ENCODE assay signal across 32 cellular contexts in the genomic region with DNA sequence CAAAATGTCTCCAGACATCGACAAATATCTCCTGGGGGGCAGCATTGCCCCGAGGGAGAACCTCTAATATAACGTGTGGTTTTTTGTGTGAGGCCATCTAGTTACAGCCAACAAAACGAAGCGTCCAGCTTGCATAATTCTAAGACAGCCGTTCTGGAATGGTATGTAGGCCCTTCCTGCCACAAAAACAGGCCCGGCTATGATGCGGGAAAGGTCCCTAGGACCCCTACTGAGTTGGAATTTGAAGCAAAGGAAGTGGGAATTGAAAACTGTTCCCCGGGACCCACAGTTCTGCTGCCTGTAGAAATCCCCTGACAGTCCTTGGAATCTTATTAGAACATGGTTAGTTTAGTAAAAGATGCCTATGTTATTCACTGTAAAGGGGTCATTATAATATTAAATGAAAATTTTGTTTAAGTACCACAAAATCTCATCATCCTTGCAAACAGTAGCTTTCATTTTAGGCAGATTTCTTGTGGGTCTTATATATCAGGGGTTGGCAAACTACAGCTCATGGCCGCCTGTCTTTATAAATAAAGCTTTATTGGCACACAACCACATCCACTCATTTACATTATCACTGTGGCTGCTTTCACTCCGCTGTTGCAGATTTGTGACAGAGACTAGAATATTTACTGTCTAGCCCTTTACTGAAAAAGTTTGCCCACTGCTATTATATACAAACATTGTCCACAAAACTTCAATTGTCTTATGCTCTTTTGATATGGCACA.
DNase-seq lines count a peak whose midpoint lies in the region; FAIRE-seq and TF ChIP-seq lines count a peak whose summit lies in the region.
"Had no signal": no experiment of that assay in that cellular context is flagged by ENCODE, and none has a peak within 500 bp of the region (broad histone marks: within the 10 kb centered on the region; RNA-seq: fewer than 3 reads in every experiment).

No MANE protein-coding gene starts in this region.

- POLR2A ChIA-PET in AG04450 (lab: Yijun Ruan, JAX) = interaction anchor here (0.6 kb wide), 1 partner anchor 212 kb away, joined by 4 read pairs; no protein-coding TSS in a partner anchor

- DNase-seq in AG04450 (ENCODE audit: low read depth, low spot score) = no peak
- DNase-seq in astrocyte of the spinal cord (ENCODE audit: low read depth, low spot score) = peak; percentile 79
- peak; percentile 29 for DNase-seq in iPS-NIHi11 (ENCODE audit: low spot score)
- no peak for DNase-seq in GM19239 (ENCODE audit: insufficient read length, low spot score)
- DNase-seq in GDM1 (lab: John Stamatoyannopoulos, UW) = no peak
- no peak for DNase-seq in prostate gland (ENCODE audit: low spot score)
- DNase-seq in GM03348 (ENCODE audit: low spot score) = no peak
- DNase-seq: 8988T; activated CD4-positive, alpha-beta memory T cell treated with anti-CD3 and anti-CD28 coated beads for 36 hours; activated CD8-positive, alpha-beta memory T cell treated with anti-CD3 and anti-CD28 coated beads, Interleukin-2, amount 50 U/mL, for 4 hours; activated naive CD4-positive, alpha-beta T cell treated with anti-CD3 and anti-CD28 coated beads, Interleukin-2, amount 50 U/mL, for 16 hours; amniotic stem cell; effector memory CD8-positive, alpha-beta T cell; foreskin melanocyte; HFFc6; islet precursor cell; left ventricle myocardium inferior; naive B cell; NCI-H1092 treated with DMSO at 0.1 percent for 48 hours; NCI-H187; NCI-H524; NK-92 treated with Interleukin-12 subunit alpha and Interleukin-12 subunit beta, amount 100 ng/mL, for 24 hours; PC-9; SHP77; stimulated activated naive CD8-positive, alpha-beta T cell treated with anti-CD3 and anti-CD28 coated beads, Interleukin-15, amount 100 ng/mL, for 72 hours; T-cell; thyroid gland had no signal

- H3K9me3 ChIP-seq in AG04450 (ENCODE audit: control insufficient read depth, insufficient read depth, low read length) (no peaks in the 10 kb centered on the region), HUES6 (ENCODE audit: control insufficient read depth, insufficient read depth, low read depth, low read length) (no peaks in the 10 kb centered on the region), prostate gland (no peaks in the 10 kb centered on the region)
- H3K9me3 ChIP-seq: thyroid gland had no signal

- H3K36me3 ChIP-seq in HUES6 (ENCODE audit: control insufficient read depth, insufficient read depth, low read length) (no peaks in the 10 kb centered on the region), prostate gland (no peaks in the 10 kb centered on the region)
- H3K36me3 ChIP-seq: cardiac muscle cell, left ventricle myocardium inferior, thyroid gland had no signal

- peak overlapping the region; percentile 11 for H3K27ac ChIP-seq in AG04450 (ENCODE audit: low read depth, low read length)
- peak overlapping the region; percentile 26; the same call in 1 of the 2 replicates for H3K27ac ChIP-seq in HUES6 (ENCODE audit: low read depth, low read length)
- H3K27ac ChIP-seq in prostate gland = no peak overlapping the region
- H3K27ac ChIP-seq: cardiac muscle cell, coronary artery, hepatocyte, HL-60, left ventricle myocardium inferior, PC-9, thyroid gland had no signal

- H3K27me3 ChIP-seq in AG04450 (ENCODE audit: control insufficient read depth, insufficient read depth, low read length) = peaks cover 9% of the 10 kb centered on the region
- peaks cover 10% of the 10 kb centered on the region for H3K27me3 ChIP-seq in HUES6 (ENCODE audit: control insufficient read depth, insufficient read depth, low read length)
- no peaks in the 10 kb centered on the region for H3K27me3 ChIP-seq in prostate gland (replicated peaks; ENCODE audit: insufficient read depth)
- H3K27me3 ChIP-seq: cardiac muscle cell, hepatocyte, thyroid gland had no signal

- H3K4me3 ChIP-seq in AG04450 (ENCODE audit: low read depth, low read length) (no peak overlapping the region), HUES6 (ENCODE audit: low read depth, low read length) (peak overlapping the region; percentile 30; the same call in 1 of the 2 replicates), astrocyte of the spinal cord (ENCODE audit: low read depth, low read length) (no peak overlapping the region), prostate gland (no peak overlapping the region)
- H3K4me3 ChIP-seq: cardiac muscle cell, coronary artery, hepatocyte, left ventricle myocardium inferior, PC-9, thyroid gland had no signal

- TF ChIP-seq POLR2A in prostate gland (IDR thresholded peaks at IDR 0.05) = no peak

- peaks cover 22% of the 10 kb centered on the region for H3K4me1 ChIP-seq in HUES6 (ENCODE audit: control insufficient read depth, insufficient read depth, low read length)
- no peaks in the 10 kb centered on the region for H3K4me1 ChIP-seq in prostate gland (replicated peaks)
- H3K4me1 ChIP-seq: thyroid gland had no signal

- peak overlapping the region; percentile 34 for H3K9ac ChIP-seq in HUES6 (ENCODE audit: low read length)

- CTCF ChIA-PET in AG04450 (lab: Charles Lee) = interaction anchor here (0.6 to 7.8 kb wide), 17 partner anchors 9 to 468 kb away, joined by 3 to 133 read pairs (median 4); no protein-coding TSS in a partner anchor

- TF ChIP-seq CTCF in AG04450 (IDR thresholded peaks at IDR 0.05; ENCODE audit: low read depth, low read length) (no peak), astrocyte of the spinal cord (IDR thresholded peaks at IDR 0.05; ENCODE audit: low read depth, low read length) (no peak), prostate gland (IDR thresholded peaks at IDR 0.05) (no peak)

- no peak for FAIRE-seq in GM19239 (lab: Jason Lieb, UNC)

- intact Hi-C loops in prostate gland (cut with DNase I) = loop anchor here (5.0 kb wide), 1 partner anchor 223 kb away; no protein-coding TSS in a partner anchor

- in situ Hi-C loops in astrocyte of the spinal cord (cut with HindIII; ENCODE audit: low sequenced_read_pairs) = no loop called here

- WGBS in prostate gland = 63% methylated on average over 11 of the region's 11 CpGs

Comparison
In these comparisons a context has a peak if more than half of its experiments do, and no peak if none do; other contexts are left out.
1. DNase-seq: peak in astrocyte of the spinal cord (single experiment) and iPS-NIHi11 (single experiment); none in AG04450 (single experiment), GM19239 (single experiment), GDM1 (single experiment), prostate gland (single experiment) and GM03348 (single experiment).
2. H3K27ac ChIP-seq: peak in AG04450 (single experiment) and HUES6 (single experiment); none in prostate gland (0 of 2).